In the genomic region with DNA sequence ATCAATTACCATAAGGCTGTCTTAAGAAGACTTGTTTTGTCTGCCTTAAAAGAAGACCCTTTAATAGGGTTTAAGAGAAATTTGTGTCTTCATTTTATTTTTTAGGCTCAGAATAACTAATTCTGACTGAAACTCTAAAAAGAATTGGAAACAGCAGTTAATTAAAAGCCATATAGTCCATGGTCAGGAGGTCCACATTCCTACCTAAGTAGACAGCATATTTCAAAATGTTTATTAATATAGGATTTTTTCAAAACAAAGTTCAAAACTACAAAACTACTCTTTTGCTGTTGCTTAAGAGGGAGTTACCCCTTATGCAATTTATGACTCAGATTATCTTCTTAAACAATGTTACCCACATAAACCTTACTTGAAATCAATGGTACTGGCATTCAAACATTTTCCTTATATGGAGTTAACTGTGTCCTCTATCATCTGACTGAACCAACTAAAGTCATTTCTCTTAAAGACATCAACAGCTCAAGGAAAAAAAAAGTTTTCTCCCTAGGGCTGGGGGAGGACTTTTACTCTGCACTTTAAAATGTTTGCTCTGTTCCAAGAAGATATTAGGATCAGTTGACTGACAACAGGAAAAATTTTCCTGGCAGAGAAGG, we compare ENCODE assay signal across 1 cellular context.
A peak's percentile ranks its signal among the peaks of the same experiment; 100 is the strongest.
TF ChIP-seq lines count a peak whose summit lies in the region.

No MANE protein-coding gene starts in this region.

TF ChIP-seq in A549, 52 proteins besides CTCF, POLR2A, EP300 and RAD21 (continued from another document):
- no peak for TF ChIP-seq EHMT2 (IDR thresholded peaks at IDR 0.05; ENCODE audit: low read depth)
- no peak for TF ChIP-seq BHLHE40 (IDR thresholded peaks at IDR 0.05; ENCODE audit: low read depth, low read length)
- TF ChIP-seq NPAS2 (CRISPR knock-in tag; IDR thresholded peaks at IDR 0.05; ENCODE audit: borderline replicate concordance): no peak
- no peak for TF ChIP-seq ZFP36 (IDR thresholded peaks at IDR 0.05; ENCODE audit: borderline replicate concordance, partially characterized antibody)
- no peak for TF ChIP-seq RCOR1 (IDR thresholded peaks at IDR 0.05; ENCODE audit: low read depth, low read length)
- TF ChIP-seq CBX8 (IDR thresholded peaks at IDR 0.05): no peak
- TF ChIP-seq CEBPB (IDR thresholded peaks at IDR 0.05): peak; percentile 40 to 56; a peak in 2 of 4 replicates
- TF ChIP-seq FOSB (CRISPR knock-in tag; IDR thresholded peaks at IDR 0.05): no peak
- TF ChIP-seq, protein P1, sequence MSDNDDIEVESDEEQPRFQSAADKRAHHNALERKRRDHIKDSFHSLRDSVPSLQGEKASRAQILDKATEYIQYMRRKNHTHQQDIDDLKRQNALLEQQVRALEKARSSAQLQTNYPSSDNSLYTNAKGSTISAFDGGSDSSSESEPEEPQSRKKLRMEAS (IDR thresholded peaks at IDR 0.05): no peak
- no peak for TF ChIP-seq MAZ (IDR thresholded peaks at IDR 0.05; ENCODE audit: borderline replicate concordance, low read depth, low read length)
- TF ChIP-seq KDM1A (IDR thresholded peaks at IDR 0.05; ENCODE audit: low read depth): no peak
- no peak for TF ChIP-seq NR3C1 (IDR thresholded peaks at IDR 0.05)
